In genomic region chr1:17531682-17532487, GRCh38 we compare ENCODE assay signal across 9 cellular contexts. TPM values are rescaled to one million over a fixed set of nuclear protein-coding genes. Genes with fewer than 3 reads are reported as not detected.
DNase-seq lines count a peak whose midpoint lies in the region; ATAC-seq and TF ChIP-seq lines count a peak whose summit lies in the region.
"Had no signal": no experiment of that assay in that cellular context is flagged by ENCODE, and none has a peak within 500 bp of the region (broad histone marks: within the 10 kb centered on the region; RNA-seq: fewer than 3 reads in every experiment).

No MANE protein-coding gene starts in this region.

- H3K27me3 ChIP-seq in hepatocyte (no peaks in the 10 kb centered on the region), Karpas-422 (ENCODE audit: low read length) (no peaks in the 10 kb centered on the region)

- intact Hi-C loops in sciatic nerve (cut with DNase I), result no loop called here
- intact Hi-C loops in activated CD4-positive, alpha-beta T cell treated with anti-CD3 and anti-CD28 coated beads for 36 hours (cut with DNase I, micrococcal nuclease), result no loop called here

- no peak overlapping the region for H3K4me3 Mint-ChIP-seq in activated CD4-positive, alpha-beta T cell treated with anti-CD3 and anti-CD28 coated beads for 36 hours

- H3K9ac ChIP-seq in Karpas-422 (ENCODE audit: low read length), result no peak overlapping the region

- in situ Hi-C loops in G401 (cut with HindIII; ENCODE audit: low sequenced_read_pairs), result no loop called here

- H3K4me3 ChIP-seq in hepatocyte (no peak overlapping the region), Karpas-422 (ENCODE audit: low read length) (no peak overlapping the region)

- peak overlapping the region; percentile 15 for H3K27ac ChIP-seq in angular gyrus (ENCODE audit: low read depth, low read length)
- peak overlapping the region; percentile 69 for H3K27ac ChIP-seq in hepatocyte
- H3K27ac ChIP-seq in Karpas-422 (ENCODE audit: low read length), result no peak overlapping the region

- H3K4me2 ChIP-seq in hepatocyte, result no peak overlapping the region
- no peak overlapping the region for H3K4me2 ChIP-seq in Karpas-422 (ENCODE audit: low read depth, low read length, poor library complexity, severe bottlenecking)

- H4K20me1 ChIP-seq in hepatocyte (ENCODE audit: insufficient read depth, poor library complexity, severe bottlenecking) (no peaks in the 10 kb centered on the region), Karpas-422 (ENCODE audit: insufficient read depth, low read depth, low read length) (no peaks in the 10 kb centered on the region)

- peaks cover 10% of the 10 kb centered on the region for H3K27me3 Mint-ChIP-seq in activated CD4-positive, alpha-beta T cell treated with anti-CD3 and anti-CD28 coated beads for 36 hours

- no peaks in the 10 kb centered on the region for H3K36me3 Mint-ChIP-seq in activated CD4-positive, alpha-beta T cell treated with anti-CD3 and anti-CD28 coated beads for 36 hours (ENCODE audit: low read depth)

- no peaks in the 10 kb centered on the region for H3K9me3 ChIP-seq in hepatocyte (ENCODE audit: low read depth)
- H3K9me3 ChIP-seq in Karpas-422 (ENCODE audit: low read length), result no peaks in the 10 kb centered on the region

- peak; percentile 87 for ATAC-seq in sciatic nerve
- ATAC-seq in activated CD4-positive, alpha-beta T cell treated with anti-CD3 and anti-CD28 coated beads for 36 hours, result no peak
- ATAC-seq in HG03469 (IDR thresholded peaks at IDR 0.05; ENCODE audit: unreplicated experiment), result no peak

- H3K4me1 Mint-ChIP-seq in activated CD4-positive, alpha-beta T cell treated with anti-CD3 and anti-CD28 coated beads for 36 hours, result no peaks in the 10 kb centered on the region

- H3K36me3 ChIP-seq in hepatocyte (replicated peaks; ENCODE audit: insufficient read depth, low read depth) (no peaks in the 10 kb centered on the region), Karpas-422 (ENCODE audit: insufficient read depth, low read length) (no peaks in the 10 kb centered on the region)

- no peaks in the 10 kb centered on the region for H3K79me2 ChIP-seq in hepatocyte
- no peaks in the 10 kb centered on the region for H3K79me2 ChIP-seq in Karpas-422 (ENCODE audit: low read length)

- DNase-seq in G401 (ENCODE audit: low spot score) (peak; percentile 62), hepatocyte (ENCODE audit: low spot score) (peak; percentile 54), sciatic nerve (ENCODE audit: low spot score) (peak; percentile 76), Karpas-422 (no peak), GDM1 (lab: John Stamatoyannopoulos, UW) (no peak)
- no peak for DNase-seq in activated CD4-positive, alpha-beta T cell treated with anti-CD3 and anti-CD28 coated beads for 36 hours
- DNase-seq: NCI-H1930 had no signal

- CTCF ChIA-PET in activated CD4-positive, alpha-beta T cell treated with anti-CD3 and anti-CD28 coated beads for 36 hours (lab: Charles Lee), result interaction anchor here (0.6 kb wide), 1 partner anchor 14 kb away, joined by 3 read pairs; no protein-coding TSS in a partner anchor

- POLR2A ChIA-PET in activated CD4-positive, alpha-beta T cell treated with anti-CD3 and anti-CD28 coated beads for 36 hours (lab: Charles Lee), result interaction anchor here (0.6 kb wide), 1 partner anchor 271 kb away, joined by 3 read pairs; no protein-coding TSS in a partner anchor

- H2AFZ ChIP-seq in hepatocyte (no peak overlapping the region), Karpas-422 (ENCODE audit: low read length) (no peak overlapping the region)

- TF ChIP-seq CTCF in hepatocyte (IDR thresholded peaks at IDR 0.05; ENCODE audit: poor library complexity), result no peak

- H3K9me2 ChIP-seq in hepatocyte (replicated peaks; ENCODE audit: insufficient read depth), result no peaks in the 10 kb centered on the region
- H3K9me2 ChIP-seq in Karpas-422 (replicated peaks; ENCODE audit: insufficient read depth, low read length), result no peaks in the 10 kb centered on the region

- H3K9me3 Mint-ChIP-seq in activated CD4-positive, alpha-beta T cell treated with anti-CD3 and anti-CD28 coated beads for 36 hours (ENCODE audit: low read depth), result no peaks in the 10 kb centered on the region

- H3K27ac Mint-ChIP-seq in activated CD4-positive, alpha-beta T cell treated with anti-CD3 and anti-CD28 coated beads for 36 hours, result no peak overlapping the region

- H3K4me1 ChIP-seq in hepatocyte (ENCODE audit: insufficient read depth) (peaks cover 6% of the 10 kb centered on the region), Karpas-422 (ENCODE audit: low read length) (no peaks in the 10 kb centered on the region; the same call in 1 of the 2 replicates)

- WGBS in hepatocyte (ENCODE audit: low lambda C conversion rate, missing lambda C conversion rate), result 67% methylated on average over 8 of the region's 8 CpGs

RNA-seq across cellular contexts. Expression of gene ARHGEF10L, which starts 7.6 kb away (rescaled TPM):
- 16.4 and 19.6 TPM in 2 replicates for total RNA-seq in G401 (2014; rRNA removed; shearing (Covaris generic))
- total RNA-seq in hepatocyte, result 33.0 and 48.3 TPM in 2 replicates
- polyA plus RNA-seq in hepatocyte, result 40.4 and 48.2 TPM in 2 replicates
- 34.3 TPM for total RNA-seq in sciatic nerve
- total RNA-seq in activated CD4-positive, alpha-beta T cell treated with anti-CD3 and anti-CD28 coated beads for 36 hours, result not detected
- not detected in 2 replicates for total RNA-seq in Karpas-422 (2014; rRNA removed; shearing (Covaris generic); ENCODE audit: low replicate concordance)

Comparison
In these comparisons a context has a peak if more than half of its experiments do, and no peak if none do; other contexts are left out.
1. DNase-seq: peak in G401 (single experiment), hepatocyte (single experiment) and sciatic nerve (single experiment); none in activated CD4-positive, alpha-beta T cell treated with anti-CD3 and anti-CD28 coated beads for 36 hours (single experiment), Karpas-422 (single experiment) and GDM1 (single experiment).
2. RNA of gene ARHGEF10L, which starts 7.6 kb away (total RNA-seq): 33.0 to 48.3 TPM in hepatocyte, 34.3 TPM in sciatic nerve (single experiment) and 16.4 to 19.6 TPM in G401; not detected in activated CD4-positive, alpha-beta T cell treated with anti-CD3 and anti-CD28 coated beads for 36 hours and not detected in Karpas-422; every median in the first group is over 10 times any median in the second.